In the genomic region with DNA sequence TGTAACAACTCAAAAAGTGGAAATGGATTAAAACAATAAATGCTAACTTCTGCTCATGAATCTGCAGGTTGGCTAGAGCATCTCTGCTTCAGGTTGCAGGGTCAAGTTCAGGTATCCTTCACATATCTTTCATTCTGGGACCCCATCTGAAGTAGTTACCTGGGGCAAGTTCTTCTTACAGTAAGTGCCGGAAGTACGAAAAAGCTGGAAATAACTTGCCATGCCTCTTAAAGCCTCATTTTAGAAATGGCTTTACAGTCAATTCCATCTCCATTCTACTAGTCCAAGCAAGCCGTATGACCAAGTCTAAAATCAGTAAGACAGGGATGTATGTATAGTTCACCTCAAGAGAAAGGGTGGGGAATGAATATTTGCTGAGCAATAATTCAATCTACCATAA, we compare ENCODE assay signal across 13 cellular contexts.
DNase-seq lines count a peak whose midpoint lies in the region; ATAC-seq and TF ChIP-seq lines count a peak whose summit lies in the region.
"Had no signal": no experiment of that assay in that cellular context is flagged by ENCODE, and none has a peak within 500 bp of the region (broad histone marks: within the 10 kb centered on the region; RNA-seq: fewer than 3 reads in every experiment).

No MANE protein-coding gene starts in this region.

- no peak for DNase-seq in activated T-helper 1 cell treated with anti-CD3 and anti-CD28 coated beads, Interleukin-12 subunit alpha, Interleukin-12 subunit beta, Interleukin-2, Interleukin-4 antibody, amounts not matched to agents 30 ng/mL and 10 ng/mL and 1 ng/mL, durations not matched to agents 14 hours and 24 hours and 36 hours (ENCODE audit: low spot score)
- DNase-seq in spleen (no peak), smooth muscle cell (lab: John Stamatoyannopoulos, UW; ENCODE audit: unreplicated experiment) (no peak)
- DNase-seq in activated CD4-positive, alpha-beta T cell treated with anti-CD3 and anti-CD28 coated beads, Interleukin-2, amount 50 U/mL, for 4 hours = no peak
- no peak for DNase-seq in activated CD8-positive, alpha-beta T cell treated with anti-CD3 and anti-CD28 coated beads, Interleukin-2, amount 10 ng/mL, durations not matched to agents 7 days and 5 days
- DNase-seq: activated gamma-delta T cell; DMS79; dorsolateral prefrontal cortex; stimulated activated CD4-positive, alpha-beta T cell treated with anti-CD3 and anti-CD28 coated beads, Interleukin-4, amount 100 ng/mL, for 24 hours; testis had no signal

- H3K4me3 ChIP-seq in spleen (peak overlapping the region in 1 of 8 donors; percentile 44), smooth muscle cell (no peak overlapping the region)
- H3K4me3 ChIP-seq: dorsolateral prefrontal cortex, testis had no signal

- peaks cover 2% of the 10 kb centered on the region for H3K36me3 Mint-ChIP-seq in activated T-helper 1 cell treated with anti-CD3 and anti-CD28 coated beads, Interleukin-12 subunit alpha, Interleukin-12 subunit beta, Interleukin-2, Interleukin-4 antibody, amounts not matched to agents 30 ng/mL and 10 ng/mL and 1 ng/mL, durations not matched to agents 14 hours and 24 hours and 36 hours (ENCODE audit: low read depth)
- peaks cover 6% of the 10 kb centered on the region for H3K36me3 Mint-ChIP-seq in activated CD8-positive, alpha-beta T cell treated with anti-CD3 and anti-CD28 coated beads, Interleukin-2, amount 10 ng/mL, durations not matched to agents 7 days and 5 days (ENCODE audit: low read depth)

- peaks cover 54% of the 10 kb centered on the region for H4K20me1 ChIP-seq in smooth muscle cell (ENCODE audit: low read depth)

- CTCF ChIA-PET in activated CD8-positive, alpha-beta T cell treated with anti-CD3 and anti-CD28 coated beads, Interleukin-2, amount 10 ng/mL, durations not matched to agents 7 days and 5 days (lab: Charles Lee) = interaction anchor here (0.8 to 1.3 kb wide), 3 partner anchors 10 to 130 kb away, joined by 4 to 7 read pairs (median 4); partner anchors contain the start of gene FCHSD2

- H3K9me3 Mint-ChIP-seq in activated T-helper 1 cell treated with anti-CD3 and anti-CD28 coated beads, Interleukin-12 subunit alpha, Interleukin-12 subunit beta, Interleukin-2, Interleukin-4 antibody, amounts not matched to agents 30 ng/mL and 10 ng/mL and 1 ng/mL, durations not matched to agents 14 hours and 24 hours and 36 hours = no peaks in the 10 kb centered on the region
- H3K9me3 Mint-ChIP-seq in activated CD8-positive, alpha-beta T cell treated with anti-CD3 and anti-CD28 coated beads, Interleukin-2, amount 10 ng/mL, durations not matched to agents 7 days and 5 days (ENCODE audit: insufficient read depth) = peaks cover 3% of the 10 kb centered on the region

- intact Hi-C loops in activated T-helper 1 cell treated with anti-CD3 and anti-CD28 coated beads, Interleukin-12 subunit alpha, Interleukin-12 subunit beta, Interleukin-2, Interleukin-4 antibody, amounts not matched to agents 30 ng/mL and 10 ng/mL and 1 ng/mL, durations not matched to agents 14 hours and 24 hours and 36 hours (cut with micrococcal nuclease) = loop anchor here (2.0 kb wide), 1 partner anchor 14 kb away; no protein-coding TSS in a partner anchor
- intact Hi-C loops in spleen (cut with DNase I; ENCODE audit: low total_unique reads) = no loop called here

- H3K79me2 ChIP-seq in smooth muscle cell (ENCODE audit: low read depth) = peaks cover 34% of the 10 kb centered on the region

- H2AFZ ChIP-seq in smooth muscle cell (ENCODE audit: low read depth) = no peak overlapping the region

- H3K4me1 ChIP-seq in spleen = peaks cover 12 to 82% (median 55%) of the 10 kb centered on the region in 6 donors
- H3K4me1 ChIP-seq in smooth muscle cell (ENCODE audit: low read depth) = no peaks in the 10 kb centered on the region
- H3K4me1 ChIP-seq: testis had no signal

- POLR2A ChIA-PET in activated CD8-positive, alpha-beta T cell treated with anti-CD3 and anti-CD28 coated beads, Interleukin-2, amount 10 ng/mL, durations not matched to agents 7 days and 5 days (lab: Charles Lee) = interaction anchor here (1.1 kb wide), 1 partner anchor 129 kb away, joined by 3 read pairs; no protein-coding TSS in a partner anchor

- TF ChIP-seq CTCF in spleen (IDR thresholded peaks at IDR 0.05 in 8 of 11, conservative IDR thresholded peaks at IDR 0.05 in 3 of 11) = no peak
- no peak for TF ChIP-seq CTCF in smooth muscle cell (IDR thresholded peaks at IDR 0.05; ENCODE audit: borderline replicate concordance, insufficient read depth, poor library complexity, severe bottlenecking)

- peak overlapping the region; percentile 50 for H3K27ac Mint-ChIP-seq in activated T-helper 1 cell treated with anti-CD3 and anti-CD28 coated beads, Interleukin-12 subunit alpha, Interleukin-12 subunit beta, Interleukin-2, Interleukin-4 antibody, amounts not matched to agents 30 ng/mL and 10 ng/mL and 1 ng/mL, durations not matched to agents 14 hours and 24 hours and 36 hours
- H3K27ac Mint-ChIP-seq in activated CD8-positive, alpha-beta T cell treated with anti-CD3 and anti-CD28 coated beads, Interleukin-2, amount 10 ng/mL, durations not matched to agents 7 days and 5 days = no peak overlapping the region

- no peak overlapping the region for H3K4me2 ChIP-seq in smooth muscle cell

- H3K36me3 ChIP-seq in spleen (peaks cover 0 to 3% (median 0%) of the 10 kb centered on the region in 6 donors), smooth muscle cell (ENCODE audit: low read depth) (no peaks in the 10 kb centered on the region)

- no peaks in the 10 kb centered on the region for H3K9me3 ChIP-seq in spleen
- no peaks in the 10 kb centered on the region for H3K9me3 ChIP-seq in smooth muscle cell (replicated peaks; ENCODE audit: low read depth)
- H3K9me3 ChIP-seq: testis had no signal

- no peak overlapping the region for H3K4me3 Mint-ChIP-seq in activated T-helper 1 cell treated with anti-CD3 and anti-CD28 coated beads, Interleukin-12 subunit alpha, Interleukin-12 subunit beta, Interleukin-2, Interleukin-4 antibody, amounts not matched to agents 30 ng/mL and 10 ng/mL and 1 ng/mL, durations not matched to agents 14 hours and 24 hours and 36 hours
- H3K4me3 Mint-ChIP-seq in activated CD8-positive, alpha-beta T cell treated with anti-CD3 and anti-CD28 coated beads, Interleukin-2, amount 10 ng/mL, durations not matched to agents 7 days and 5 days = no peak overlapping the region

- WGBS in spleen, 5 donors = 72 to 89% (median 84%) methylated on average over 3 of the region's 3 CpGs
- WGBS in smooth muscle cell (ENCODE audit: low lambda C conversion rate) = 96% methylated on average over 3 of the region's 3 CpGs

- H3K27me3 ChIP-seq in spleen (replicated peaks in 1 of 7) (no peaks in the 10 kb centered on the region), smooth muscle cell (ENCODE audit: low read depth) (no peaks in the 10 kb centered on the region)
- H3K27me3 ChIP-seq: dorsolateral prefrontal cortex, testis had no signal

- peaks cover 18% of the 10 kb centered on the region for H3K4me1 Mint-ChIP-seq in activated T-helper 1 cell treated with anti-CD3 and anti-CD28 coated beads, Interleukin-12 subunit alpha, Interleukin-12 subunit beta, Interleukin-2, Interleukin-4 antibody, amounts not matched to agents 30 ng/mL and 10 ng/mL and 1 ng/mL, durations not matched to agents 14 hours and 24 hours and 36 hours (ENCODE audit: low read depth)
- H3K4me1 Mint-ChIP-seq in activated CD8-positive, alpha-beta T cell treated with anti-CD3 and anti-CD28 coated beads, Interleukin-2, amount 10 ng/mL, durations not matched to agents 7 days and 5 days (ENCODE audit: low read depth) = peaks cover 24% of the 10 kb centered on the region

- H3K27ac ChIP-seq in spleen (peak overlapping the region; percentile 44 to 88 (median 77)), smooth muscle cell (ENCODE audit: low read depth) (no peak overlapping the region)
- H3K27ac ChIP-seq: testis had no signal

- TF ChIP-seq POLR2A in spleen (IDR thresholded peaks at IDR 0.05) = no peak

- no peaks in the 10 kb centered on the region for H3F3A ChIP-seq in smooth muscle cell (ENCODE audit: low read depth)

- no peaks in the 10 kb centered on the region for H3K27me3 Mint-ChIP-seq in activated T-helper 1 cell treated with anti-CD3 and anti-CD28 coated beads, Interleukin-12 subunit alpha, Interleukin-12 subunit beta, Interleukin-2, Interleukin-4 antibody, amounts not matched to agents 30 ng/mL and 10 ng/mL and 1 ng/mL, durations not matched to agents 14 hours and 24 hours and 36 hours (ENCODE audit: insufficient read depth)
- no peaks in the 10 kb centered on the region for H3K27me3 Mint-ChIP-seq in activated CD8-positive, alpha-beta T cell treated with anti-CD3 and anti-CD28 coated beads, Interleukin-2, amount 10 ng/mL, durations not matched to agents 7 days and 5 days (ENCODE audit: low read depth)

- H3K9ac ChIP-seq in smooth muscle cell (ENCODE audit: low read depth) = no peak overlapping the region

- peak; percentile 4 for ATAC-seq in GM18907 (IDR thresholded peaks at IDR 0.05; ENCODE audit: unreplicated experiment)
- peak; percentile 17 for ATAC-seq in HG02885 (IDR thresholded peaks at IDR 0.05; ENCODE audit: poor library complexity, unreplicated experiment)
- ATAC-seq in activated CD8-positive, alpha-beta T cell treated with anti-CD3 and anti-CD28 coated beads, Interleukin-2, amount 10 ng/mL, durations not matched to agents 7 days and 5 days = no peak
- ATAC-seq: HCT116 had no signal
